20 cellular contexts compared by ENCODE assay signal in the genomic region with DNA sequence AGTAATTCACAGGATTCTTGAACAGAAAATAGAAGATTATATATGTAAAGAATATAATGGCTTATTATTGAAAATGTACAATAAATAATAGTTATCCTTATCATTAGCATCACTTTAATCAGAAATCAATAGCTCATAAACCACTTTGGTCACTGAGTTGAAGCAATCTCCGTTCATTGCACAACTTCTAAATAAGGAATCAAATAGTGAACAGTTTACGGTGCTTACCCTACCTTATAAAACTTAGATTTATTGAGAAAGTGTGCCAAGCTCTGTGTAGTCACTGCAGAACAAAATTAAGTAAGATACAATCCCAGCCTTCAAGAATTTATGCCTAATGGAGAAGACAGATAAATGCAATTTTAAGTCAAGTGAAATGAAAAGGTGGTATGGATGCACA. TPM values are rescaled to one million over a fixed set of nuclear protein-coding genes. Genes with fewer than 3 reads are reported as not detected.
DNase-seq lines count a peak whose midpoint lies in the region; ATAC-seq, FAIRE-seq and TF ChIP-seq lines count a peak whose summit lies in the region.
"Had no signal": no experiment of that assay in that cellular context is flagged by ENCODE, and none has a peak within 500 bp of the region (broad histone marks: within the 10 kb centered on the region; RNA-seq: fewer than 3 reads in every experiment).

No MANE protein-coding gene starts in this region.

- WGBS in HepG2 (ENCODE audit: low lambda C conversion rate) = 61% methylated on average over 2 of the region's 2 CpGs

- no peak for ATAC-seq in HepG2
- no peak for ATAC-seq in GM21576 (IDR thresholded peaks at IDR 0.05; ENCODE audit: unreplicated experiment)

- no peak for TF ChIP-seq POLR2A in HepG2 (IDR thresholded peaks at IDR 0.05; ENCODE audit: insufficient read depth in 1 of 2, low read depth in 2 of 2, low read length in 2 of 2)

- intact Hi-C loops in HepG2 (cut with micrococcal nuclease; ENCODE audit: unreplicated experiment) = no loop called here
- intact Hi-C loops in activated CD4-positive, alpha-beta T cell treated with anti-CD3 and anti-CD28 coated beads, Interleukin-2, amount 10 ng/mL, durations not matched to agents 24 days and 14 days (cut with micrococcal nuclease) = loop anchor here (10.0 kb wide), 1 partner anchor 1808 kb away; a partner anchor contains a TSS

- H3K9me3 ChIP-seq in iPS-18a (ENCODE audit: control insufficient read depth, low read depth, low read length) (no peaks in the 10 kb centered on the region), HepG2 (ENCODE audit: low read length) (no peaks in the 10 kb centered on the region), right atrium auricular region (no peaks in the 10 kb centered on the region)
- H3K9me3 ChIP-seq: HAP-1 had no signal

- peak overlapping the region; percentile 97 for H3K4me2 ChIP-seq in HepG2 (ENCODE audit: low read depth, low read length)

- BruUV-seq in HepG2 (replicated peaks; lab: Mats Ljungman, UMichigan) = no TSS peak

- H3K9ac ChIP-seq in iPS-18a (ENCODE audit: low read length) (peak overlapping the region; percentile 23), HepG2 (ENCODE audit: insufficient read depth, low read depth, low read length) (peak overlapping the region; percentile 57)

- no peaks in the 10 kb centered on the region for H3K36me3 Mint-ChIP-seq in activated CD4-positive, alpha-beta T cell treated with anti-CD3 and anti-CD28 coated beads, Interleukin-2, amount 10 ng/mL, durations not matched to agents 24 days and 14 days (ENCODE audit: low read depth)
- H3K36me3 Mint-ChIP-seq: CD4-positive, alpha-beta memory T cell had no signal

- H3K4me3 ChIP-seq in LNCaP clone FGC (ENCODE audit: low read depth, low read length) (no peak overlapping the region), iPS-18a (ENCODE audit: low read length) (no peak overlapping the region), HepG2 (replicated peaks in 1 of 3; ENCODE audit: insufficient read depth in 1 of 3, low read depth in 2 of 3, low read length in 3 of 3) (peak overlapping the region in 2 of 3 experiments; percentile 50 to 59; a peak in 2 of 6 replicates), right atrium auricular region (no peak overlapping the region)
- H3K4me3 ChIP-seq: HAP-1 had no signal

- CTCF ChIA-PET in HepG2 (lab: Yijun Ruan, JAX; ENCODE audit: low intra/inter-chr PET ratio, low total read pairs) = no interaction called here

- in situ Hi-C loops in HepG2 (cut with HindIII; ENCODE audit: extremely low pct_ligation_motif_present, low pct_unique_long_range_greater_than_20kb) = loop anchor here (10.0 kb wide), 2 partner anchors 48 to 208 kb away; a partner anchor contains a TSS

- DNase-seq in LNCaP clone FGC (ENCODE audit: low read depth) = peak; percentile 42
- no peak for DNase-seq in HepG2 (ENCODE audit: low spot score)
- no peak for DNase-seq in caudate nucleus (lab: John Stamatoyannopoulos, UW)
- DNase-seq in activated CD4-positive, alpha-beta T cell treated with anti-CD3 and anti-CD28 coated beads, Interleukin-2, amount 10 ng/mL, durations not matched to agents 24 days and 14 days = no peak
- no peak for DNase-seq in right atrium auricular region (ENCODE audit: low spot score)
- DNase-seq: ACHN; CD4-positive, alpha-beta memory T cell; DMS153; DMS79; GDM1; GOT3 had no signal

- H3K4me1 ChIP-seq in iPS-18a (ENCODE audit: control insufficient read depth, low read depth, low read length) = peaks cover 63% of the 10 kb centered on the region
- peaks cover 86% of the 10 kb centered on the region for H3K4me1 ChIP-seq in HepG2 (ENCODE audit: insufficient read depth, low read length)
- no peaks in the 10 kb centered on the region for H3K4me1 ChIP-seq in right atrium auricular region
- H3K4me1 ChIP-seq: HAP-1 had no signal

- no peak overlapping the region for H3K27ac Mint-ChIP-seq in activated CD4-positive, alpha-beta T cell treated with anti-CD3 and anti-CD28 coated beads, Interleukin-2, amount 10 ng/mL, durations not matched to agents 24 days and 14 days
- H3K27ac Mint-ChIP-seq: CD4-positive, alpha-beta memory T cell had no signal

- POLR2A ChIA-PET in HepG2 (lab: Yijun Ruan, JAX) = interaction anchor here (0.7 to 1.0 kb wide), 2 partner anchors 10 to 33 kb away, joined by 3 read pairs; no protein-coding TSS in a partner anchor

- no peaks in the 10 kb centered on the region for H4K20me1 ChIP-seq in HepG2 (ENCODE audit: insufficient read depth, low read length)

- H2AFZ ChIP-seq in HepG2 (ENCODE audit: low read length) = no peak overlapping the region

- no peak for FAIRE-seq in HepG2 (lab: Jason Lieb, UNC)
- FAIRE-seq: A204.1, GM12892, GM18507 had no signal

- TF ChIP-seq RAD21 in HepG2 (CRISPR knock-in tag; IDR thresholded peaks at IDR 0.05) = no peak

- H3K9me3 Mint-ChIP-seq in activated CD4-positive, alpha-beta T cell treated with anti-CD3 and anti-CD28 coated beads, Interleukin-2, amount 10 ng/mL, durations not matched to agents 24 days and 14 days = no peaks in the 10 kb centered on the region

- H3K27me3 ChIP-seq in iPS-18a (ENCODE audit: control insufficient read depth, insufficient read depth, low read length) (no peaks in the 10 kb centered on the region), HepG2 (ENCODE audit: control insufficient read depth in 1 of 2, insufficient read depth in 2 of 2, low read length in 2 of 2) (no peaks in the 10 kb centered on the region; a peak in 1 of 5 replicates), right atrium auricular region (no peaks in the 10 kb centered on the region)

- no peak overlapping the region for H3K4me3 Mint-ChIP-seq in activated CD4-positive, alpha-beta T cell treated with anti-CD3 and anti-CD28 coated beads, Interleukin-2, amount 10 ng/mL, durations not matched to agents 24 days and 14 days
- H3K4me3 Mint-ChIP-seq: CD4-positive, alpha-beta memory T cell had no signal

- no peak for TF ChIP-seq EP300 in HepG2 (IDR thresholded peaks at IDR 0.05; ENCODE audit: low read depth in 2 of 2, low read length in 2 of 2)
- TF ChIP-seq EP300 in HepG2 (CRISPR knock-in tag; IDR thresholded peaks at IDR 0.05; ENCODE audit: borderline replicate concordance) = no peak

- H3K36me3 ChIP-seq in iPS-18a (ENCODE audit: control insufficient read depth, low read depth, low read length) = peaks cover 5% of the 10 kb centered on the region
- H3K36me3 ChIP-seq in HepG2 (replicated peaks in 1 of 2; ENCODE audit: control insufficient read depth in 1 of 2, insufficient read depth in 2 of 2, low read length in 2 of 2) = peaks cover 7 to 9% of the 10 kb centered on the region in 2 experiments; a peak in 4 of 5 replicates
- no peaks in the 10 kb centered on the region for H3K36me3 ChIP-seq in right atrium auricular region
- H3K36me3 ChIP-seq: HAP-1 had no signal

- peaks cover 96% of the 10 kb centered on the region for H3K79me2 ChIP-seq in HepG2 (ENCODE audit: insufficient read depth, low read length)

- H3K27ac ChIP-seq in iPS-18a (ENCODE audit: low read length) (no peak overlapping the region), HepG2 (ENCODE audit: extremely low read length, insufficient read depth, low read length) (peak overlapping the region; percentile 94), caudate nucleus (ENCODE audit: low read depth, low read length) (no peak overlapping the region), right atrium auricular region (no peak overlapping the region)
- H3K27ac ChIP-seq: C4-2B had no signal

- TF ChIP-seq CTCF in LNCaP clone FGC (IDR thresholded peaks at IDR 0.05; ENCODE audit: control insufficient read depth, extremely low read depth, insufficient read depth) = no peak
- no peak for TF ChIP-seq CTCF in HepG2 (CRISPR knock-in tag; IDR thresholded peaks at IDR 0.05)
- TF ChIP-seq CTCF in right atrium auricular region (IDR thresholded peaks at IDR 0.05) = no peak

- peaks cover 24% of the 10 kb centered on the region for H3K27me3 Mint-ChIP-seq in activated CD4-positive, alpha-beta T cell treated with anti-CD3 and anti-CD28 coated beads, Interleukin-2, amount 10 ng/mL, durations not matched to agents 24 days and 14 days

- no peaks in the 10 kb centered on the region for H3K4me1 Mint-ChIP-seq in activated CD4-positive, alpha-beta T cell treated with anti-CD3 and anti-CD28 coated beads, Interleukin-2, amount 10 ng/mL, durations not matched to agents 24 days and 14 days
- H3K4me1 Mint-ChIP-seq: CD4-positive, alpha-beta memory T cell had no signal

RNA-seq across cellular contexts. Expression of a gene that starts 6.7 kb away (rescaled TPM):
- 63.2 and 103 TPM in 2 replicates for total RNA-seq in HepG2 (2016; rRNA removed; fragmentation: Illumina TruSeq; extraction: Trizol)
- 11.8 and 12.1 TPM in 2 replicates for total RNA-seq in HepG2 (2016; cell fraction: cytosol; rRNA removed; fragmentation: Illumina TruSeq; extraction: Trizol; ENCODE audit: low read depth)
- 61.2 and 118 TPM in 2 replicates for total RNA-seq in HepG2 (2016; cell fraction: insoluble cytoplasmic fraction; rRNA removed; fragmentation: Illumina TruSeq; extraction: Trizol)
- total RNA-seq in HepG2 (2016; cell fraction: membrane; rRNA removed; fragmentation: Illumina TruSeq; extraction: Trizol) = 28.5 and 29.9 TPM in 2 replicates
- total RNA-seq in HepG2 (2016; cell fraction: nucleus; rRNA removed; fragmentation: Illumina TruSeq; extraction: Trizol) = 32.8 and 35.9 TPM in 2 replicates
- 62.8 and 95.9 TPM in 2 replicates for polyA plus RNA-seq in HepG2 (2011; rRNA removed)
- polyA plus RNA-seq in HepG2 (2011; cell fraction: cytosol; rRNA removed) = 80.4 and 85.1 TPM in 2 replicates
- 12.7 TPM in 2 replicates for polyA plus RNA-seq in HepG2 (2011; cell fraction: nucleus; rRNA removed)
- 72.6 and 115 TPM in 2 replicates for polyA plus RNA-seq in HepG2 (2012)
- 11.7 and 11.9 TPM in 2 replicates for polyA plus RNA-seq in HepG2 (2016; cell fraction: cytosol; fragmentation: Illumina TruSeq; extraction: Trizol; ENCODE audit: low read depth)
- polyA plus RNA-seq in HepG2 (2016; cell fraction: insoluble cytoplasmic fraction; fragmentation: Illumina TruSeq; extraction: Trizol; ENCODE audit: low read depth) = 147 and 163 TPM in 2 replicates
- 29.7 TPM in 2 replicates for polyA plus RNA-seq in HepG2 (2016; cell fraction: membrane; fragmentation: Illumina TruSeq; extraction: Trizol; ENCODE audit: low read depth)
- polyA plus RNA-seq in HepG2 (2016; cell fraction: nucleus; fragmentation: Illumina TruSeq; extraction: Trizol; ENCODE audit: insufficient read depth, low read depth) = 39.4 and 45.5 TPM in 2 replicates
- 83.5 TPM in 1 of 2 replicates, not detected in the other for polyA minus RNA-seq in HepG2 (2011; rRNA and poly(A)+ RNA removed; ENCODE audit: low replicate concordance)
- 44.0 and 47.1 TPM in 2 replicates for polyA minus RNA-seq in HepG2 (2011; cell fraction: cytosol; rRNA and poly(A)+ RNA removed)
- polyA minus RNA-seq in HepG2 (2011; cell fraction: nucleus; rRNA and poly(A)+ RNA removed) = 39.8 and 52.0 TPM in 2 replicates
- not detected in 2 replicates for total RNA-seq in activated CD4-positive, alpha-beta T cell treated with anti-CD3 and anti-CD28 coated beads, Interleukin-2, amount 10 ng/mL, durations not matched to agents 24 days and 14 days
- total RNA-seq in right atrium auricular region = 10 to 100 TPM; 30.2 to 41.7 TPM
- total RNA-seq: CD4-positive, alpha-beta memory T cell had no signal
- polyA plus RNA-seq: BJ; CD4-positive, alpha-beta memory T cell had no signal

RNA-seq across cellular contexts. Expression of a gene that starts 29.0 kb away (rescaled TPM):
- total RNA-seq in HepG2 (2016; rRNA removed; fragmentation: Illumina TruSeq; extraction: Trizol) (0.07 and 0.11 TPM in 2 replicates), right atrium auricular region (under 1 TPM; 0.22 to 0.28 TPM)
- total RNA-seq in HepG2 (2016; cell fraction: cytosol; rRNA removed; fragmentation: Illumina TruSeq; extraction: Trizol; ENCODE audit: low read depth) = not detected in 2 replicates
- 0.06 and 0.07 TPM in 2 replicates for total RNA-seq in HepG2 (2016; cell fraction: insoluble cytoplasmic fraction; rRNA removed; fragmentation: Illumina TruSeq; extraction: Trizol)
- total RNA-seq in HepG2 (2016; cell fraction: membrane; rRNA removed; fragmentation: Illumina TruSeq; extraction: Trizol) = 0.06 and 0.07 TPM in 2 replicates
- total RNA-seq in HepG2 (2016; cell fraction: nucleus; rRNA removed; fragmentation: Illumina TruSeq; extraction: Trizol) = 0.25 and 0.34 TPM in 2 replicates
- 0.05 and 0.12 TPM in 2 replicates for polyA plus RNA-seq in HepG2 (2011; rRNA removed)
- 0.03 TPM in 1 of 2 replicates, not detected in the other for polyA plus RNA-seq in HepG2 (2011; cell fraction: cytosol; rRNA removed)
- 0.23 and 0.24 TPM in 2 replicates for polyA plus RNA-seq in HepG2 (2011; cell fraction: nucleus; rRNA removed)
- polyA plus RNA-seq in HepG2 (2012) = 0.15 and 0.21 TPM in 2 replicates
- polyA plus RNA-seq in HepG2 (2016; cell fraction: cytosol; fragmentation: Illumina TruSeq; extraction: Trizol; ENCODE audit: low read depth) = not detected in 2 replicates
- 0.12 TPM in 1 of 2 replicates, not detected in the other for polyA plus RNA-seq in HepG2 (2016; cell fraction: insoluble cytoplasmic fraction; fragmentation: Illumina TruSeq; extraction: Trizol; ENCODE audit: low read depth)
- polyA plus RNA-seq in HepG2 (2016; cell fraction: membrane; fragmentation: Illumina TruSeq; extraction: Trizol; ENCODE audit: low read depth) = 0.03 TPM in 1 of 2 replicates, not detected in the other
- polyA plus RNA-seq in HepG2 (2016; cell fraction: nucleus; fragmentation: Illumina TruSeq; extraction: Trizol; ENCODE audit: insufficient read depth, low read depth) = 0.59 and 0.79 TPM in 2 replicates
- not detected in 2 replicates for polyA minus RNA-seq in HepG2 (2011; rRNA and poly(A)+ RNA removed; ENCODE audit: low replicate concordance)
- not detected in 2 replicates for polyA minus RNA-seq in HepG2 (2011; cell fraction: cytosol; rRNA and poly(A)+ RNA removed)
- polyA minus RNA-seq in HepG2 (2011; cell fraction: nucleus; rRNA and poly(A)+ RNA removed) = 0.77 and 1.1 TPM in 2 replicates
- total RNA-seq in activated CD4-positive, alpha-beta T cell treated with anti-CD3 and anti-CD28 coated beads, Interleukin-2, amount 10 ng/mL, durations not matched to agents 24 days and 14 days = not detected in 2 replicates
- total RNA-seq: CD4-positive, alpha-beta memory T cell; Daoy had no signal
- polyA plus RNA-seq: BJ; CD4-positive, alpha-beta memory T cell had no signal

Comparison
In these comparisons a context has a peak if more than half of its experiments do, and no peak if none do; other contexts are left out.
1. H3K4me3 ChIP-seq: peak in HepG2 (2 of 3); none in LNCaP clone FGC (single experiment), iPS-18a (single experiment) and right atrium auricular region (0 of 2).
2. RNA of a gene that starts 6.7 kb away (total RNA-seq): 11.8 to 118 TPM in HepG2 and 30.2 to 41.7 TPM in right atrium auricular region; not detected in activated CD4-positive, alpha-beta T cell treated with anti-CD3 and anti-CD28 coated beads, Interleukin-2, amount 10 ng/mL, durations not matched to agents 24 days and 14 days; every median in the first group is over 10 times any median in the second.